8 cellular contexts compared by ENCODE assay signal in genomic region chr17:51260960-51261958, GRCh38. TPM values are rescaled to one million over a fixed set of nuclear protein-coding genes. Genes with fewer than 3 reads are reported as not detected.
DNase-seq lines count a peak whose midpoint lies in the region; ATAC-seq and TF ChIP-seq lines count a peak whose summit lies in the region.

No MANE protein-coding gene starts in this region.

- H3K27me3 ChIP-seq in HUES6 (ENCODE audit: control insufficient read depth, insufficient read depth, low read length) (no peaks in the 10 kb centered on the region), RWPE2 (ENCODE audit: insufficient read depth, poor library complexity, severe bottlenecking) (no peaks in the 10 kb centered on the region), tibial nerve (no peaks in the 10 kb centered on the region)

- H3K27me3 Mint-ChIP-seq in activated naive CD4-positive, alpha-beta T cell treated with anti-CD3 and anti-CD28 coated beads for 36 hours (ENCODE audit: low read depth), result no peaks in the 10 kb centered on the region
- no peaks in the 10 kb centered on the region for H3K27me3 Mint-ChIP-seq in osteocyte (ENCODE audit: unreplicated experiment)

- TF ChIP-seq CTCF in RWPE2 (IDR thresholded peaks at IDR 0.05; ENCODE audit: poor library complexity, severe bottlenecking) (no peak), osteocyte (IDR thresholded peaks at IDR 0.05) (no peak), tibial nerve (IDR thresholded peaks at IDR 0.05) (no peak)

- peak in 1 of 2 donors; percentile 30 for TF ChIP-seq EP300 in tibial nerve (IDR thresholded peaks at IDR 0.05)

- peak; percentile 57 for ATAC-seq in GM21515 (IDR thresholded peaks at IDR 0.05; ENCODE audit: unreplicated experiment)
- ATAC-seq in RWPE2 (ENCODE audit: low read depth), result peak; percentile 56

- H3K36me3 Mint-ChIP-seq in activated naive CD4-positive, alpha-beta T cell treated with anti-CD3 and anti-CD28 coated beads for 36 hours (ENCODE audit: low read depth), result peaks cover 28% of the 10 kb centered on the region
- peaks cover 9% of the 10 kb centered on the region for H3K36me3 Mint-ChIP-seq in osteocyte (ENCODE audit: unreplicated experiment)

- H3K27ac ChIP-seq in HUES6 (ENCODE audit: low read depth, low read length) (peak overlapping the region; percentile 97; the same call in 1 of the 2 replicates), RWPE2 (ENCODE audit: poor library complexity, severe bottlenecking) (peak overlapping the region; percentile 57), tibial nerve (peak overlapping the region; percentile 94 to 98 (median 98))

- 8% methylated on average over 42 to 49 of the region's 52 CpGs for WGBS in tibial nerve, 2 donors

- H3K4me1 ChIP-seq in HUES6 (ENCODE audit: control insufficient read depth, insufficient read depth, low read length), result peaks cover 24% of the 10 kb centered on the region; the same call in 1 of the 2 replicates
- H3K4me1 ChIP-seq in RWPE2 (ENCODE audit: insufficient read depth, poor library complexity, severe bottlenecking), result peaks cover 26% of the 10 kb centered on the region
- H3K4me1 ChIP-seq in tibial nerve, result peaks cover 5 to 51% (median 37%) of the 10 kb centered on the region in 4 donors

- H3K4me3 ChIP-seq in HUES6 (ENCODE audit: low read depth, low read length), result peak overlapping the region; percentile 77
- H3K4me3 ChIP-seq in RWPE2 (ENCODE audit: severe bottlenecking), result peak overlapping the region; percentile 75
- peak overlapping the region; percentile 74 to 93 (median 82) for H3K4me3 ChIP-seq in tibial nerve

- DNase-seq in DMS53 (lab: John Stamatoyannopoulos, UW), result peak; percentile 87
- DNase-seq in RWPE2 (ENCODE audit: low spot score), result peak; percentile 68
- DNase-seq in activated naive CD4-positive, alpha-beta T cell treated with anti-CD3 and anti-CD28 coated beads for 36 hours, result peak; percentile 71
- peak; percentile 8 to 86 (median 72) for DNase-seq in head of caudate nucleus
- peak; percentile 87 for DNase-seq in osteocyte (ENCODE audit: extremely low spot score, unreplicated experiment)
- peak; percentile 23 to 32 for DNase-seq in tibial nerve (ENCODE audit: low spot score in 2 of 2)

- peaks cover 67% of the 10 kb centered on the region for H3K4me1 Mint-ChIP-seq in activated naive CD4-positive, alpha-beta T cell treated with anti-CD3 and anti-CD28 coated beads for 36 hours (ENCODE audit: low read depth)
- peaks cover 47% of the 10 kb centered on the region for H3K4me1 Mint-ChIP-seq in osteocyte (ENCODE audit: unreplicated experiment)

- H3K4me3 Mint-ChIP-seq in activated naive CD4-positive, alpha-beta T cell treated with anti-CD3 and anti-CD28 coated beads for 36 hours, result peak overlapping the region; percentile 88
- H3K4me3 Mint-ChIP-seq in osteocyte (ENCODE audit: unreplicated experiment), result peak overlapping the region; percentile 79

- H3K36me3 ChIP-seq in HUES6 (ENCODE audit: control insufficient read depth, insufficient read depth, low read length) (peaks cover 60% of the 10 kb centered on the region), RWPE2 (ENCODE audit: low read depth) (peaks cover 46% of the 10 kb centered on the region), tibial nerve (peaks cover 0 to 27% (median 0%) of the 10 kb centered on the region in 3 donors)

- intact Hi-C loops in activated naive CD4-positive, alpha-beta T cell treated with anti-CD3 and anti-CD28 coated beads for 36 hours (cut with micrococcal nuclease), result loop anchor here (1.0 to 2.0 kb wide), 7 partner anchors 18 to 395 kb away; partner anchors contain the start of genes NME1, NME2 and TOB1
- intact Hi-C loops in head of caudate nucleus (cut with DNase I), result no loop called here

- H3K27ac Mint-ChIP-seq in activated naive CD4-positive, alpha-beta T cell treated with anti-CD3 and anti-CD28 coated beads for 36 hours, result peak overlapping the region; percentile 69
- H3K27ac Mint-ChIP-seq in osteocyte (ENCODE audit: unreplicated experiment), result peak overlapping the region; percentile 76

- CTCF ChIA-PET in activated naive CD4-positive, alpha-beta T cell treated with anti-CD3 and anti-CD28 coated beads for 36 hours (lab: Charles Lee), result interaction anchor here (0.7 kb wide), 1 partner anchor 99 kb away, joined by 3 read pairs; no protein-coding TSS in a partner anchor

- TF ChIP-seq POLR2A in tibial nerve (IDR thresholded peaks at IDR 0.05), result no peak

- H3K9me3 ChIP-seq in HUES6 (ENCODE audit: control insufficient read depth, insufficient read depth, low read depth, low read length) (no peaks in the 10 kb centered on the region), RWPE2 (ENCODE audit: severe bottlenecking) (no peaks in the 10 kb centered on the region), tibial nerve (no peaks in the 10 kb centered on the region)

- peak overlapping the region; percentile 97 for H3K9ac ChIP-seq in HUES6 (ENCODE audit: low read length)

- no peaks in the 10 kb centered on the region for H3K9me3 Mint-ChIP-seq in activated naive CD4-positive, alpha-beta T cell treated with anti-CD3 and anti-CD28 coated beads for 36 hours
- H3K9me3 Mint-ChIP-seq in osteocyte (ENCODE audit: unreplicated experiment), result no peaks in the 10 kb centered on the region

RNA-seq across cellular contexts. Expression of gene UTP18, which starts 0.9 kb away (rescaled TPM):
- total RNA-seq in activated naive CD4-positive, alpha-beta T cell treated with anti-CD3 and anti-CD28 coated beads for 36 hours, result 10 to 100 TPM; 54.4 to 54.5 TPM
- total RNA-seq in osteocyte (25.3 and 28.0 TPM in 2 replicates), tibial nerve (10 to 100 TPM; 28.8 to 55.3 (median 39.7) TPM)

RNA-seq across cellular contexts. Expression of gene MBTD1, which starts 1.4 kb away (rescaled TPM):
- total RNA-seq in activated naive CD4-positive, alpha-beta T cell treated with anti-CD3 and anti-CD28 coated beads for 36 hours, result 1 to 10 TPM; 6.3 to 7.0 TPM
- total RNA-seq in osteocyte (17.9 and 19.6 TPM in 2 replicates), tibial nerve (10 to 100 TPM; 10.8 to 18.8 (median 16.3) TPM)

Comparison
In these comparisons a context has a peak if more than half of its experiments do, and no peak if none do; other contexts are left out.
1. Peak in every context shown above with its lines: DNase-seq, ATAC-seq, H3K4me3 ChIP-seq and H3K27ac ChIP-seq.
2. DNase-seq: peak in every context shown above with its lines; median percentile 87 in DMS53; 87 in osteocyte; 72 in head of caudate nucleus; 71 in activated naive CD4-positive, alpha-beta T cell treated with anti-CD3 and anti-CD28 coated beads for 36 hours; 68 in RWPE2; 28 in tibial nerve.